In the genomic region with DNA sequence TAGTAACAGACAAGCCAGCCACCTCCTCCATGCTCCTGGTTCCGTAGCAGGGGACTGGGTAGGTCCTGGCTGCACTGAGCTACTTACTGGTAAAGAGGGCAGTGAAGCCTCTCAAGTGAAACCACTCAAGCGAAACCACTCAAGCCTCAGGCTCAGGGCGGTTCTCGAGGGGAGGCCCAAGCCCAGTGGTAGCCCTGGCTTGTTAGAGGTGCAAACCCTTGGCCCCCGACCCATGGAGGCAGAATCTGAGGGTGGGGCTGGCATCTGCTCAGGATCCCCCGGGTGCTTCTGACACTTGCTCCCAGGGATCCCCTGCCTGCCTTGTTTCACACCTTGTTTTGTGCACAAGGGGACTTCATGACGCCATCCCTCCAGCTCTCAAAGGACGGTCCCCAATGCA, we compare ENCODE assay signal across 24 cellular contexts.
"Had no signal": no experiment of that assay in that cellular context is flagged by ENCODE, and none has a peak within 500 bp of the region (broad histone marks: within the 10 kb centered on the region; RNA-seq: fewer than 3 reads in every experiment).

No MANE protein-coding gene starts in this region.

- FAIRE-seq: colon, endometrium, islet of Langerhans had no signal

- H3K27me3 ChIP-seq: right atrium auricular region had no signal

- H3K27ac Mint-ChIP-seq: activated CD8-positive, alpha-beta T cell treated with anti-CD3 and anti-CD28 coated beads, Interleukin-2, amount 10 ng/mL, durations not matched to agents 7 days and 5 days; activated naive CD8-positive, alpha-beta T cell; activated T-cell treated with anti-CD3 and anti-CD28 coated beads, Interleukin-2, amount 50 U/mL, for 72 hours; nephron; progenitor cell of endocrine pancreas; type B pancreatic cell; WTC11 had no signal

- H3K9me3 Mint-ChIP-seq: activated T-cell treated with anti-CD3 and anti-CD28 coated beads, Interleukin-2, amount 50 U/mL, for 72 hours; nephron; type B pancreatic cell; WTC11 had no signal

- H3K4me3 ChIP-seq: gastroesophageal sphincter, left ventricle myocardium inferior, right atrium auricular region, skin epidermis had no signal

- H3K4me1 ChIP-seq: gastroesophageal sphincter, left ventricle myocardium inferior, right atrium auricular region had no signal

- ATAC-seq: activated CD8-positive, alpha-beta T cell treated with anti-CD3 and anti-CD28 coated beads, Interleukin-2, amount 10 ng/mL, durations not matched to agents 7 days and 5 days; activated T-cell treated with anti-CD3 and anti-CD28 coated beads, Interleukin-2, amount 50 U/mL, for 72 hours; gastroesophageal sphincter; stimulated activated naive CD8-positive, alpha-beta T cell treated with anti-CD3 and anti-CD28 coated beads, Interleukin-15, Interleukin-2, amounts not matched to agents 100 U/mL and 50 U/mL, for 24 hours; WTC11 had no signal

- H3K27ac ChIP-seq: gastroesophageal sphincter, left ventricle myocardium inferior, right atrium auricular region, skin epidermis had no signal

- H3K4me3 Mint-ChIP-seq: activated CD8-positive, alpha-beta T cell treated with anti-CD3 and anti-CD28 coated beads, Interleukin-2, amount 10 ng/mL, durations not matched to agents 7 days and 5 days; activated naive CD8-positive, alpha-beta T cell; activated T-cell treated with anti-CD3 and anti-CD28 coated beads, Interleukin-2, amount 50 U/mL, for 72 hours; nephron; type B pancreatic cell; WTC11 had no signal

- H3K9me3 ChIP-seq: gastroesophageal sphincter, left ventricle myocardium inferior, right atrium auricular region had no signal

- H3K36me3 ChIP-seq: gastroesophageal sphincter, left ventricle myocardium inferior, right atrium auricular region had no signal

- H3K36me3 Mint-ChIP-seq: activated naive CD8-positive, alpha-beta T cell; type B pancreatic cell; WTC11 had no signal

- DNase-seq: activated CD4-positive, alpha-beta T cell treated with anti-CD3 and anti-CD28 coated beads for 4 hours; activated CD8-positive, alpha-beta memory T cell treated with anti-CD3 and anti-CD28 coated beads, Interleukin-2, amount 50 U/mL, for 4 hours; activated CD8-positive, alpha-beta T cell treated with anti-CD3 and anti-CD28 coated beads, Interleukin-2, amount 10 ng/mL, durations not matched to agents 7 days and 5 days; activated gamma-delta T cell; activated T-cell treated with anti-CD3 and anti-CD28 coated beads, Interleukin-2, amount 50 U/mL, for 72 hours; amniotic stem cell; caudate nucleus; left ventricle myocardium inferior; occipital lobe; stimulated activated CD4-positive, alpha-beta T cell treated with anti-CD3 and anti-CD28 coated beads, Interleukin-4, amount 100 ng/mL, for 4 hours; stimulated activated CD8-positive, alpha-beta memory T cell treated with anti-CD3 and anti-CD28 coated beads, Interleukin-4, amount 100 ng/mL, for 48 hours; stimulated activated naive CD8-positive, alpha-beta T cell treated with anti-CD3 and anti-CD28 coated beads, Interleukin-15, Interleukin-2, amounts not matched to agents 100 U/mL and 50 U/mL, for 24 hours; T-helper 2 cell had no signal
